ENCODE assay signal across 35 cellular contexts in the genomic region with DNA sequence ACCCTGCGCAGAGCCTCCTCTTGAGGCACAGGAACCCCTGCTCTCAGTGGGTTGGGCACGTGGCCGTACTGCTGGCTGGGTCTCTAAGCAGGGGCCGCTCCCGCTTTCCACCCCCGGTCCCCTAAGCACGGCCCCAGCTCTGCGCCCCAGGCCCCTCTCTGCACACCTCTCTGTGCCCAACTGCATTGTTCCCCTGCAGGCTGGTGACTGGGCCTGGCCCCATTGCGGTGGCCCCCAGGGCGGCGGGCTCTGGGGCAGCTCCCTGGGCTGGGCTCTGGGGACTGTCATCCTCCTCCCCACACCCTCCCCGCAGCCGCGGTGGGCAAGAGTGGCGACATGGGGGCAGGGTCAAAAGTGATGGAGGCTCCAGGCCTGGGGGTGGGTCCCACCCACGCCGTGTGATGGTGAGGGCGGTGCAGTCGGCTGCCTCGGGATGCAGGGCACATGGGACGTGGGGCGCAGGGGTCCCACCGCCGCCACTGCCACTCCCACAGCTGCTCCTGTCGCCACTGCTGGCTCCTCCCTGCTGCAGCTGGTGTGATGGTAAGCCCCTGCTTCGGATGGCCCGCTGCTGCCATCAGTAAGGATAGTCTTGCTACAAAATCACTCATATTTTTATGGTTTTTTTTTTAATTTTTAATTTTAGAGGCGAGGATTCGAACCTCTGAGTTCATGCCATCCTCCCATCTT. TPM values are rescaled to one million over a fixed set of nuclear protein-coding genes. Genes with fewer than 3 reads are reported as not detected.
"Had no signal": no experiment of that assay in that cellular context is flagged by ENCODE, and none has a peak within 500 bp of the region (broad histone marks: within the 10 kb centered on the region; RNA-seq: fewer than 3 reads in every experiment).

No MANE protein-coding gene starts in this region.

- H3K27ac Mint-ChIP-seq: activated B cell treated with CpG ODN at 0.5 μM for 24 hours; activated CD4-positive, alpha-beta memory T cell treated with anti-CD3 and anti-CD28 coated beads for 36 hours; activated CD8-positive, alpha-beta memory T cell treated with anti-CD3 and anti-CD28 coated beads, Interleukin-2, amount 10 ng/mL, durations not matched to agents 7 days and 5 days; activated naive CD8-positive, alpha-beta T cell treated with anti-CD3 and anti-CD28 coated beads for 36 hours had no signal

- H3K9me3 Mint-ChIP-seq: activated B cell treated with CpG ODN at 0.5 μM for 24 hours; activated CD4-positive, alpha-beta memory T cell treated with anti-CD3 and anti-CD28 coated beads for 36 hours; activated naive CD8-positive, alpha-beta T cell treated with anti-CD3 and anti-CD28 coated beads for 36 hours had no signal

- ATAC-seq: activated CD8-positive, alpha-beta memory T cell treated with anti-CD3 and anti-CD28 coated beads, Interleukin-2, amount 10 ng/mL, durations not matched to agents 7 days and 5 days; PC-3 had no signal

- H3K4me3 Mint-ChIP-seq: activated B cell treated with CpG ODN at 0.5 μM for 24 hours; activated CD4-positive, alpha-beta memory T cell treated with anti-CD3 and anti-CD28 coated beads for 36 hours; activated CD8-positive, alpha-beta memory T cell treated with anti-CD3 and anti-CD28 coated beads, Interleukin-2, amount 10 ng/mL, durations not matched to agents 7 days and 5 days; activated naive CD8-positive, alpha-beta T cell treated with anti-CD3 and anti-CD28 coated beads for 36 hours had no signal

- H3K4me1 Mint-ChIP-seq: activated naive CD8-positive, alpha-beta T cell treated with anti-CD3 and anti-CD28 coated beads for 36 hours had no signal

- H3K9me3 ChIP-seq: Peyer's patch had no signal

- H3K4me2 ChIP-seq: KMS-11 had no signal

- H3K27me3 Mint-ChIP-seq: activated B cell treated with CpG ODN at 0.5 μM for 24 hours; activated CD4-positive, alpha-beta memory T cell treated with anti-CD3 and anti-CD28 coated beads for 36 hours; activated naive CD8-positive, alpha-beta T cell treated with anti-CD3 and anti-CD28 coated beads for 36 hours had no signal

- DNase-seq: activated B cell treated with CpG ODN at 0.5 μM for 24 hours; activated CD4-positive, alpha-beta memory T cell treated with anti-CD3 and anti-CD28 coated beads for 36 hours; activated CD4-positive, alpha-beta T cell treated with anti-CD3 and anti-CD28 coated beads for 4 hours; activated CD4-positive, alpha-beta T cell treated with anti-CD3 and anti-CD28 coated beads, Interleukin-2, amount 50 U/mL, for 1 hour; activated CD4-positive, CD25-positive, alpha-beta regulatory T cell treated with anti-CD3 and anti-CD28 coated beads, Interleukin-2, amount 50 U/mL, for 72 hours; activated CD8-positive, alpha-beta memory T cell treated with anti-CD3 and anti-CD28 coated beads for 24 hours; activated CD8-positive, alpha-beta memory T cell treated with anti-CD3 and anti-CD28 coated beads, Interleukin-2, amount 10 ng/mL, durations not matched to agents 7 days and 5 days; activated CD8-positive, alpha-beta memory T cell treated with anti-CD3 and anti-CD28 coated beads, Interleukin-2, amount 50 U/mL, for 48 hours; activated effector memory CD4-positive, alpha-beta T cell treated with Interleukin-2 at 50 U/mL for 16 hours; activated naive CD4-positive, alpha-beta T cell treated with anti-CD3 and anti-CD28 coated beads, Interleukin-2, amount 50 U/mL, for 16 hours; activated naive CD8-positive, alpha-beta T cell treated with anti-CD3 and anti-CD28 coated beads for 36 hours; activated T-cell treated with anti-CD3 and anti-CD28 coated beads, Interleukin-2, amount 50 U/mL, for 48 hours; amniotic stem cell; aorta; NCI-H1092 treated with DMSO at 0.1 percent for 48 hours; NCI-H1417; NCI-H146; NCI-H187; NCI-H2029 treated with DMSO at 0.1 percent for 48 hours; NCI-H2107; NCI-H2171; NCI-H510A; NCI-H526; NCI-H748 treated with DMSO at 0.1 percent for 48 hours; NK-92 treated with Interleukin-12 subunit alpha and Interleukin-12 subunit beta, amount 100 ng/mL, for 24 hours; PC-3; Peyer's patch; Right ventricle myocardium superior; RPMI8226; SW 1271; T-helper 1 cell; T-helper 2 cell; T-helper 9 cell had no signal

- H3K36me3 ChIP-seq: Peyer's patch had no signal

- H3K27ac ChIP-seq: KMS-11 had no signal

- H3K4me3 ChIP-seq: Peyer's patch had no signal

- H3K27me3 ChIP-seq: Peyer's patch had no signal

- H3K9ac ChIP-seq: KMS-11 had no signal

RNA-seq across cellular contexts. Expression of a gene that starts 15.2 kb away (rescaled TPM):
- total RNA-seq: activated CD4-positive, alpha-beta memory T cell treated with anti-CD3 and anti-CD28 coated beads for 36 hours had no signal

RNA-seq across cellular contexts. Expression of a gene that starts 29.3 kb away (rescaled TPM):
- total RNA-seq: activated B cell treated with CpG ODN at 0.5 μM for 24 hours; activated CD4-positive, alpha-beta memory T cell treated with anti-CD3 and anti-CD28 coated beads for 36 hours; activated naive CD8-positive, alpha-beta T cell treated with anti-CD3 and anti-CD28 coated beads for 36 hours; M059J had no signal
